22 cellular contexts compared by ENCODE assay signal in the genomic region with DNA sequence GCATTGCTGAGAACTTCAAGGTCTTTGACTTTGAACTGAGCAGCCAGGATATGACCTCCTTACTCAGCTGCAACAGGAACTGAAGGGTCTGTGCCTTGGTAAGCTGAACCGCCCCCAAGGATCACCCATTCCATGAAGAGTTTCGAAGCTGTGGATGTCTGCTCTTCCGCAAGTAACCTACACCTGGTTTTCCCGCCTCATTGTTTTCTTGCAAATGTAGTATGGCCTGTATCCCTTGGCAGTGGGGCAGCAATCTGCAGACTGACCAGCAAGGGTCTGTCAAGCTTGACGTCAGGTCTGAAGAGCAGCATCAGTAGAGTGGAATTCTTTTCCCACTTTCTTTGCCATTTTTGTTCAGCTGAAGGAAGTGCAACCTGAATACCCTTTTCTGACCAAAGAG.
"Had no signal": no experiment of that assay in that cellular context is flagged by ENCODE, and none has a peak within 500 bp of the region (broad histone marks: within the 10 kb centered on the region; RNA-seq: fewer than 3 reads in every experiment).

No MANE protein-coding gene starts in this region.

- FAIRE-seq: colon, endothelial cell of umbilical vein, frontal cortex, islet of Langerhans, keratinocyte had no signal

- DNase-seq: dermis blood vessel endothelial cell; dorsolateral prefrontal cortex; effector CD4-positive, alpha-beta T cell; effector memory CD4-positive, alpha-beta T cell; foreskin keratinocyte; glutamatergic neuron; head of caudate nucleus; heart right ventricle; hippocampal formation; left cardiac atrium; left lung; left ventricle myocardium superior; lower lobe of right lung; mesenchymal stem cell; midbrain had no signal

- H3K4me1 ChIP-seq: esophagus muscularis mucosa, foreskin keratinocyte, heart right ventricle, left lung, lower lobe of right lung had no signal

- H3K4me3 ChIP-seq: coronary artery, dorsolateral prefrontal cortex, esophagus muscularis mucosa, heart right ventricle, left lung, lower lobe of right lung had no signal

- H3K36me3 ChIP-seq: esophagus muscularis mucosa, heart right ventricle, left lung, lower lobe of right lung had no signal

- ATAC-seq: foreskin keratinocyte, heart right ventricle, left cardiac atrium, left lung, left ventricle myocardium superior, lower lobe of right lung had no signal

- H3K27ac ChIP-seq: coronary artery, dorsolateral prefrontal cortex, esophagus muscularis mucosa, foreskin keratinocyte, heart right ventricle, left lung, lower lobe of right lung had no signal

- H3K9me3 ChIP-seq: esophagus muscularis mucosa, heart right ventricle, left lung, lower lobe of right lung had no signal

- H3K27me3 ChIP-seq: foreskin keratinocyte, heart right ventricle, left lung had no signal
